Comparison of ENCODE assay signal across 31 cellular contexts in genomic region chr2:222887124-222887523, GRCh38. TPM values are rescaled to one million over a fixed set of nuclear protein-coding genes. Genes with fewer than 3 reads are reported as not detected.
A peak's percentile ranks its signal among the peaks of the same experiment; 100 is the strongest.
DNase-seq lines count a peak whose midpoint lies in the region; ATAC-seq and TF ChIP-seq lines count a peak whose summit lies in the region.
"Had no signal": no experiment of that assay in that cellular context is flagged by ENCODE, and none has a peak within 500 bp of the region (broad histone marks: within the 10 kb centered on the region; RNA-seq: fewer than 3 reads in every experiment).

No MANE protein-coding gene starts in this region.

- 93% methylated on average over 1 of the region's 1 CpG for WGBS in smooth muscle cell (ENCODE audit: low lambda C conversion rate)

- TF ChIP-seq CTCF in RWPE2 (IDR thresholded peaks at IDR 0.05; ENCODE audit: poor library complexity, severe bottlenecking), result no peak
- TF ChIP-seq CTCF in foreskin keratinocyte (conservative IDR thresholded peaks at IDR 0.05), result no peak
- TF ChIP-seq CTCF in smooth muscle cell (IDR thresholded peaks at IDR 0.05; ENCODE audit: borderline replicate concordance, insufficient read depth, poor library complexity, severe bottlenecking), result no peak

- H3K27ac ChIP-seq in RWPE2 (ENCODE audit: poor library complexity, severe bottlenecking) (peak overlapping the region; percentile 48), foreskin keratinocyte (no peak overlapping the region), smooth muscle cell (ENCODE audit: low read depth) (peak overlapping the region; percentile 40)
- H3K27ac ChIP-seq: esophagus squamous epithelium, ovary, skin epidermis, suprapubic skin, upper lobe of right lung had no signal

- peaks cover 35% of the 10 kb centered on the region for H3K4me1 Mint-ChIP-seq in activated naive CD4-positive, alpha-beta T cell treated with anti-CD3 and anti-CD28 coated beads for 36 hours (ENCODE audit: low read depth)
- H3K4me1 Mint-ChIP-seq: activated T-helper 17 cell treated with anti-CD3 and anti-CD28 coated beads, Interleukin-2, amount 50 U/mL, for 72 hours had no signal

- peaks cover 14% of the 10 kb centered on the region for H3F3A ChIP-seq in smooth muscle cell (ENCODE audit: low read depth)

- no peaks in the 10 kb centered on the region for H3K9me3 Mint-ChIP-seq in activated naive CD4-positive, alpha-beta T cell treated with anti-CD3 and anti-CD28 coated beads, Interleukin-2, amount 50 U/mL, for 72 hours
- H3K9me3 Mint-ChIP-seq in activated naive CD4-positive, alpha-beta T cell treated with anti-CD3 and anti-CD28 coated beads for 36 hours, result no peaks in the 10 kb centered on the region
- H3K9me3 Mint-ChIP-seq: activated CD4-positive, alpha-beta memory T cell treated with anti-CD3 and anti-CD28 coated beads for 36 hours; activated T-helper 17 cell treated with anti-CD3 and anti-CD28 coated beads, Interleukin-2, amount 50 U/mL, for 72 hours; effector memory CD8-positive, alpha-beta T cell; nephron; stimulated activated naive B cell treated with anti-CD40 and anti-IgM and Interleukin-4, amounts not matched to agents 10 μg/mL and 1 μg/mL and 100 μg/mL, for 72 hours; T-helper 1 cell treated with Interleukin-12 subunit alpha and Interleukin-12 subunit beta and Interleukin-4 antibody, amounts not matched to agents 30 μg/mL and 1 μg/mL, for 36 hours had no signal

- H3K9me3 ChIP-seq in RWPE2 (ENCODE audit: severe bottlenecking), result no peaks in the 10 kb centered on the region
- no peaks in the 10 kb centered on the region for H3K9me3 ChIP-seq in smooth muscle cell (replicated peaks; ENCODE audit: low read depth)
- H3K9me3 ChIP-seq: esophagus squamous epithelium, gastrocnemius medialis, ovary, suprapubic skin, upper lobe of right lung had no signal

- H3K4me3 Mint-ChIP-seq in activated naive CD4-positive, alpha-beta T cell treated with anti-CD3 and anti-CD28 coated beads for 36 hours, result no peak overlapping the region
- H3K4me3 Mint-ChIP-seq: activated CD4-positive, alpha-beta memory T cell treated with anti-CD3 and anti-CD28 coated beads for 36 hours; activated naive CD8-positive, alpha-beta T cell; activated T-helper 17 cell treated with anti-CD3 and anti-CD28 coated beads, Interleukin-2, amount 50 U/mL, for 72 hours; effector memory CD8-positive, alpha-beta T cell; GM23338; nephron; stimulated activated naive B cell treated with anti-CD40 and anti-IgM and Interleukin-4, amounts not matched to agents 10 μg/mL and 1 μg/mL and 100 μg/mL, for 72 hours; T-helper 1 cell treated with Interleukin-12 subunit alpha and Interleukin-12 subunit beta and Interleukin-4 antibody, amounts not matched to agents 30 μg/mL and 1 μg/mL, for 36 hours had no signal

- peaks cover 82% of the 10 kb centered on the region for H3K4me1 ChIP-seq in RWPE2 (ENCODE audit: insufficient read depth, poor library complexity, severe bottlenecking)
- H3K4me1 ChIP-seq in foreskin keratinocyte, result peaks cover 69% of the 10 kb centered on the region
- peaks cover 23% of the 10 kb centered on the region for H3K4me1 ChIP-seq in smooth muscle cell (ENCODE audit: low read depth)

- peak overlapping the region; percentile 21 for H3K4me2 ChIP-seq in smooth muscle cell
- H3K4me2 ChIP-seq: GM23338 had no signal

- peaks cover 100% of the 10 kb centered on the region for H3K79me2 ChIP-seq in smooth muscle cell (ENCODE audit: low read depth)

- CTCF ChIA-PET in activated naive CD4-positive, alpha-beta T cell treated with anti-CD3 and anti-CD28 coated beads for 36 hours (lab: Charles Lee), result interaction anchor here (0.6 to 1.3 kb wide), 2 partner anchors 41 to 52 kb away, joined by 3 read pairs; no protein-coding TSS in a partner anchor

- intact Hi-C loops in activated naive CD4-positive, alpha-beta T cell treated with anti-CD3 and anti-CD28 coated beads for 36 hours (cut with micrococcal nuclease), result no loop called here

- H3K27me3 ChIP-seq in RWPE2 (ENCODE audit: insufficient read depth, poor library complexity, severe bottlenecking) (no peaks in the 10 kb centered on the region), foreskin keratinocyte (no peaks in the 10 kb centered on the region), smooth muscle cell (ENCODE audit: low read depth) (no peaks in the 10 kb centered on the region)
- H3K27me3 ChIP-seq: esophagus squamous epithelium, gastrocnemius medialis, ovary, suprapubic skin, upper lobe of right lung had no signal

- no peak overlapping the region for H2AFZ ChIP-seq in smooth muscle cell (ENCODE audit: low read depth)
- H2AFZ ChIP-seq: GM23338 had no signal

- H3K36me3 ChIP-seq in RWPE2 (ENCODE audit: low read depth), result peaks cover 46% of the 10 kb centered on the region
- H3K36me3 ChIP-seq in smooth muscle cell (ENCODE audit: low read depth), result no peaks in the 10 kb centered on the region
- H3K36me3 ChIP-seq: gastrocnemius medialis, ovary, suprapubic skin, upper lobe of right lung had no signal

- H3K27me3 Mint-ChIP-seq in activated naive CD4-positive, alpha-beta T cell treated with anti-CD3 and anti-CD28 coated beads for 36 hours (ENCODE audit: low read depth), result no peaks in the 10 kb centered on the region
- H3K27me3 Mint-ChIP-seq: activated CD4-positive, alpha-beta memory T cell treated with anti-CD3 and anti-CD28 coated beads for 36 hours; activated naive CD8-positive, alpha-beta T cell; activated T-helper 17 cell treated with anti-CD3 and anti-CD28 coated beads, Interleukin-2, amount 50 U/mL, for 72 hours; effector memory CD8-positive, alpha-beta T cell; stimulated activated naive B cell treated with anti-CD40 and anti-IgM and Interleukin-4, amounts not matched to agents 10 μg/mL and 1 μg/mL and 100 μg/mL, for 72 hours had no signal

- ATAC-seq in activated naive CD4-positive, alpha-beta T cell treated with anti-CD3 and anti-CD28 coated beads, Interleukin-2, amount 50 U/mL, for 72 hours, result peak; percentile 34 to 63
- ATAC-seq in RWPE2 (ENCODE audit: low read depth) (peak; percentile 44), foreskin keratinocyte (peak; percentile 90), HG02623 (IDR thresholded peaks at IDR 0.05; ENCODE audit: unreplicated experiment) (no peak)
- ATAC-seq: activated T-helper 17 cell treated with anti-CD3 and anti-CD28 coated beads, Interleukin-2, amount 50 U/mL, for 72 hours; effector memory CD8-positive, alpha-beta T cell; gastrocnemius medialis; GM23338; stimulated activated naive B cell treated with anti-CD40 and anti-IgM and Interleukin-4, amounts not matched to agents 10 μg/mL and 1 μg/mL and 100 μg/mL, for 72 hours; upper lobe of right lung had no signal

- no peak overlapping the region for H3K27ac Mint-ChIP-seq in activated naive CD4-positive, alpha-beta T cell treated with anti-CD3 and anti-CD28 coated beads, Interleukin-2, amount 50 U/mL, for 72 hours
- no peak overlapping the region for H3K27ac Mint-ChIP-seq in activated naive CD4-positive, alpha-beta T cell treated with anti-CD3 and anti-CD28 coated beads for 36 hours
- H3K27ac Mint-ChIP-seq: activated CD4-positive, alpha-beta memory T cell treated with anti-CD3 and anti-CD28 coated beads for 36 hours; activated naive CD8-positive, alpha-beta T cell; activated T-helper 17 cell treated with anti-CD3 and anti-CD28 coated beads, Interleukin-2, amount 50 U/mL, for 72 hours; effector memory CD8-positive, alpha-beta T cell; GM23338; stimulated activated naive B cell treated with anti-CD40 and anti-IgM and Interleukin-4, amounts not matched to agents 10 μg/mL and 1 μg/mL and 100 μg/mL, for 72 hours; T-helper 1 cell treated with Interleukin-12 subunit alpha and Interleukin-12 subunit beta and Interleukin-4 antibody, amounts not matched to agents 30 μg/mL and 1 μg/mL, for 36 hours had no signal

- no peaks in the 10 kb centered on the region for H3K36me3 Mint-ChIP-seq in activated naive CD4-positive, alpha-beta T cell treated with anti-CD3 and anti-CD28 coated beads, Interleukin-2, amount 50 U/mL, for 72 hours
- H3K36me3 Mint-ChIP-seq in activated naive CD4-positive, alpha-beta T cell treated with anti-CD3 and anti-CD28 coated beads for 36 hours (ENCODE audit: low read depth), result peaks cover 7% of the 10 kb centered on the region
- H3K36me3 Mint-ChIP-seq: activated CD4-positive, alpha-beta memory T cell treated with anti-CD3 and anti-CD28 coated beads for 36 hours had no signal

- H3K4me3 ChIP-seq in RWPE2 (ENCODE audit: severe bottlenecking), result no peak overlapping the region
- H3K4me3 ChIP-seq in smooth muscle cell, result no peak overlapping the region
- H3K4me3 ChIP-seq: esophagus squamous epithelium, gastrocnemius medialis, GM23338, K562, lung, ovary, skin epidermis, suprapubic skin, upper lobe of right lung had no signal

- H3K9ac ChIP-seq in smooth muscle cell (ENCODE audit: low read depth), result no peak overlapping the region

- no peak for DNase-seq in activated naive CD4-positive, alpha-beta T cell treated with anti-CD3 and anti-CD28 coated beads, Interleukin-2, amount 50 U/mL, for 72 hours (ENCODE audit: low spot score in 2 of 2)
- no peak for DNase-seq in activated naive CD4-positive, alpha-beta T cell treated with anti-CD3 and anti-CD28 coated beads for 36 hours
- no peak for DNase-seq in RWPE2 (ENCODE audit: low spot score)
- DNase-seq in foreskin keratinocyte, result peak; percentile 84 to 91
- DNase-seq in smooth muscle cell (lab: John Stamatoyannopoulos, UW; ENCODE audit: unreplicated experiment), result no peak
- no peak for DNase-seq in activated CD4-positive, CD25-positive, alpha-beta regulatory T cell treated with anti-CD3 and anti-CD28 coated beads, Interleukin-2, amount 50 U/mL, for 72 hours
- no peak for DNase-seq in activated T-cell treated with anti-CD3 and anti-CD28 coated beads, Interleukin-2, amount 50 U/mL, for 48 hours
- DNase-seq: activated CD4-positive, alpha-beta memory T cell treated with anti-CD3 and anti-CD28 coated beads for 36 hours; activated CD8-positive, alpha-beta memory T cell treated with anti-CD3 and anti-CD28 coated beads, Interleukin-2, amount 50 U/mL, for 48 hours; aorta; caudate nucleus; cortex of kidney; effector memory CD8-positive, alpha-beta T cell; esophagus squamous epithelium; gastrocnemius medialis; NCI-H1048; NCI-H1694; NCI-H446 treated with DMSO at 0.1 percent for 48 hours; ovary; stimulated activated naive B cell treated with anti-CD40 and anti-IgM and Interleukin-4, amounts not matched to agents 10 μg/mL and 1 μg/mL and 100 μg/mL, for 72 hours; upper lobe of right lung had no signal

- peaks cover 100% of the 10 kb centered on the region for H4K20me1 ChIP-seq in smooth muscle cell (ENCODE audit: low read depth)

RNA-seq across cellular contexts. Expression of gene ACSL3, which starts 26.3 kb away (rescaled TPM):
- 10 to 100 TPM; 36.1 to 37.1 TPM for total RNA-seq in activated naive CD4-positive, alpha-beta T cell treated with anti-CD3 and anti-CD28 coated beads, Interleukin-2, amount 50 U/mL, for 72 hours
- total RNA-seq in activated naive CD4-positive, alpha-beta T cell treated with anti-CD3 and anti-CD28 coated beads for 36 hours, result 10 to 100 TPM; 35.1 to 36.1 TPM
- total RNA-seq in foreskin keratinocyte (137 and 164 TPM in 2 replicates), smooth muscle cell (178 and 183 TPM in 2 replicates)
- polyA plus RNA-seq in foreskin keratinocyte (88.2 and 89.2 TPM in 2 replicates), smooth muscle cell (111 TPM in 2 replicates)

Comparison
In these comparisons a context has a peak if more than half of its experiments do, and no peak if none do; other contexts are left out.
1. DNase-seq: peak in foreskin keratinocyte (2 of 2); none in activated naive CD4-positive, alpha-beta T cell treated with anti-CD3 and anti-CD28 coated beads, Interleukin-2, amount 50 U/mL, for 72 hours (0 of 2), activated naive CD4-positive, alpha-beta T cell treated with anti-CD3 and anti-CD28 coated beads for 36 hours (single experiment), RWPE2 (single experiment), smooth muscle cell (single experiment), activated CD4-positive, CD25-positive, alpha-beta regulatory T cell treated with anti-CD3 and anti-CD28 coated beads, Interleukin-2, amount 50 U/mL, for 72 hours (single experiment) and activated T-cell treated with anti-CD3 and anti-CD28 coated beads, Interleukin-2, amount 50 U/mL, for 48 hours (0 of 2).